In the genomic region with DNA sequence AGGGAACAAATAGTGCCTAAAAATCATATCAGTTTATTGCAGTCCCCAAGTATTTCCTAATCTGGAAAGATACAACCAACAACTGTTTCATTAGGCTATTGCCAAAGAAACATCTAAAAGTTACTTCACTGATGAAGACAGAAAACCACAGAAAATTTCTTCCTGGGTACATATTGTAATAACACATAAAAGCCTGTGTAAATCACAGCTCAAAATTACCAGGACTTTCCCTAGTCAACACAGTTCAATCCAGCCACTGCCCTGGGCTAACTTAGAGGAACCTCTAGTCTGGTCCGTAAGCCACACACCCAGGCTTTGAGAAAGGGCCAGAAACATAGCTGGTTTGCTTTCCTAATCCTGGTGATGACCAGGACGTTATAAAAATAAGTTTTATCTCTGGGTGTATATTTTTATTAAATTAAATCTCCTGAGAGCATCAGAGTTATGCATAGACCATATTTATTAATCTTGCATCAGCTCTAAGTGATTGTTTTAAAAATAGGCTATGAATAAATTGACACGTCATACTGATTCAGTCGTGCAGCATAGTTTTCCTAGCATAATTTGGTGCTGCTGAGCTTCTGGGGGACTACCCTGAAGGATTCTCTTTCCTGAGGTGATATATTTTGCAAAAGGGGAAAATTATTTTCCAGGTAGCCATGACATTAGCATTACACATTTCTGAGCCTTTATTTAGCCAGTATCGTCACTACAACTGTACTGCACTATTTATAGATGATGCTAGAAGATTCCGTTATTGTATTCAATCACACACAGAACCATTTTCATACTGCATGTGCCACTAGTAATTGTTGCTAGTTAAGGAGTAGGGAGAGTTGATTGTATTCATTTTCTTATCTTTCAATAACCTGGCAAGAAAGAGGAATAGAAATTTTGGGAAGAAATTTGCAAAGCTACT, we compare ENCODE assay signal across 11 cellular contexts. TPM values are rescaled to one million over a fixed set of nuclear protein-coding genes. Genes with fewer than 3 reads are reported as not detected.
DNase-seq lines count a peak whose midpoint lies in the region; ATAC-seq and TF ChIP-seq lines count a peak whose summit lies in the region.
"Had no signal": no experiment of that assay in that cellular context is flagged by ENCODE, and none has a peak within 500 bp of the region (broad histone marks: within the 10 kb centered on the region; RNA-seq: fewer than 3 reads in every experiment).

No MANE protein-coding gene starts in this region.

- peak; percentile 93 for ATAC-seq in gastroesophageal sphincter
- peak; percentile 95 for ATAC-seq in gastrocnemius medialis
- ATAC-seq in GM21619 (IDR thresholded peaks at IDR 0.05; ENCODE audit: unreplicated experiment), result no peak

- no peak for TF ChIP-seq POLR2A in gastroesophageal sphincter (IDR thresholded peaks at IDR 0.05)
- peak in 1 of 2 donors; percentile 49 for TF ChIP-seq POLR2A in gastrocnemius medialis (IDR thresholded peaks at IDR 0.05)

- H3K4me1 ChIP-seq in gastroesophageal sphincter, result peaks cover 0 to 17% (median under 1%) of the 10 kb centered on the region in 3 donors
- H3K4me1 ChIP-seq in gastrocnemius medialis, result peaks cover 6 to 8% of the 10 kb centered on the region in 2 donors

- DNase-seq in AG20443 (ENCODE audit: low spot score) (peak; percentile 66), SK-N-MC (ENCODE audit: low read depth, low spot score) (no peak), gastrocnemius medialis (peak; percentile 45 to 69), glomerular visceral epithelial cell (ENCODE audit: extremely low spot score) (no peak), NCI-H2171 treated with DMSO at 0.1 percent for 48 hours (lab: John Stamatoyannopoulos, UW) (no peak), islet precursor cell (no peak)
- DNase-seq: C1 segment of cervical spinal cord, OCI-M1 had no signal

- H3K9me3 ChIP-seq in SK-N-MC (ENCODE audit: low read depth, low read length) (no peaks in the 10 kb centered on the region), gastroesophageal sphincter (no peaks in the 10 kb centered on the region), gastrocnemius medialis (no peaks in the 10 kb centered on the region)

- H3K9ac ChIP-seq in SK-N-MC (ENCODE audit: insufficient read length), result no peak overlapping the region

- H3K27ac ChIP-seq in SK-N-MC (0 out of 2 replicates have a peak overlapping the region, but pooled peaks have one; percentile 16), gastroesophageal sphincter (peak overlapping the region in 3 of 4 donors; percentile 38 to 63 (median 50)), gastrocnemius medialis (peak overlapping the region; percentile 57 to 72 (median 68))

- WGBS in gastroesophageal sphincter (ENCODE audit: low coverage in 1 of 2), 2 donors, result 29 to 35% methylated on average over 6 of the region's 6 CpGs

- TF ChIP-seq CTCF in gastroesophageal sphincter (IDR thresholded peaks at IDR 0.05) (no peak), gastrocnemius medialis (IDR thresholded peaks at IDR 0.05 in 4 of 5, conservative IDR thresholded peaks at IDR 0.05 in 1 of 5) (no peak)

- H3K27me3 ChIP-seq in gastroesophageal sphincter, result no peaks in the 10 kb centered on the region
- H3K27me3 ChIP-seq in gastrocnemius medialis, result no peaks in the 10 kb centered on the region

- H3K36me3 ChIP-seq in SK-N-MC (ENCODE audit: insufficient read depth, low read length) (no peaks in the 10 kb centered on the region), gastroesophageal sphincter (no peaks in the 10 kb centered on the region), gastrocnemius medialis (no peaks in the 10 kb centered on the region)

- TF ChIP-seq EP300 in gastroesophageal sphincter (IDR thresholded peaks at IDR 0.05), result no peak

- H3K4me3 ChIP-seq in SK-N-MC (no peak overlapping the region), gastroesophageal sphincter (no peak overlapping the region), gastrocnemius medialis (peak overlapping the region in 1 of 4 donors; percentile 35)

- in situ Hi-C loops in gastrocnemius medialis (cut with MboI; ENCODE audit: low sequenced_read_pairs in 4 of 4), result loop anchor here in 2 of 4 donors (10.0 kb wide), 1 partner anchor 89 kb away; no protein-coding TSS in a partner anchor

- intact Hi-C loops in gastrocnemius medialis (cut with DNase I; ENCODE audit: low total_unique reads), result loop anchor here (5.0 to 10.0 kb wide), 3 partner anchors 91 to 379 kb away; partner anchors contain the start of gene LPAR1

RNA-seq across cellular contexts. Expression of gene MUSK, which starts 12.6 kb away (rescaled TPM):
- 1 to 10 TPM; 2.9 to 8.4 (median 4.2) TPM for total RNA-seq in gastroesophageal sphincter
- total RNA-seq in gastrocnemius medialis, result 10 to 100 TPM; 10.2 to 47.5 (median 27.1) TPM
- total RNA-seq: T-helper 2 cell treated with Interferon-gamma antibody and Interleukin-4, amounts not matched to agents 100 ng/mL and 5 ng/mL, for 36 hours had no signal

Comparison
In these comparisons a context has a peak if more than half of its experiments do, and no peak if none do; other contexts are left out.
1. DNase-seq: peak in AG20443 (single experiment) and gastrocnemius medialis (2 of 2); none in SK-N-MC (single experiment), glomerular visceral epithelial cell (single experiment), NCI-H2171 treated with DMSO at 0.1 percent for 48 hours (single experiment) and islet precursor cell (single experiment).
2. H3K27ac ChIP-seq: peak in every context shown above with its lines; median percentile 68 in gastrocnemius medialis; 50 in gastroesophageal sphincter; 16 in SK-N-MC.